ENCODE assay signal across 13 cellular contexts in the genomic region with DNA sequence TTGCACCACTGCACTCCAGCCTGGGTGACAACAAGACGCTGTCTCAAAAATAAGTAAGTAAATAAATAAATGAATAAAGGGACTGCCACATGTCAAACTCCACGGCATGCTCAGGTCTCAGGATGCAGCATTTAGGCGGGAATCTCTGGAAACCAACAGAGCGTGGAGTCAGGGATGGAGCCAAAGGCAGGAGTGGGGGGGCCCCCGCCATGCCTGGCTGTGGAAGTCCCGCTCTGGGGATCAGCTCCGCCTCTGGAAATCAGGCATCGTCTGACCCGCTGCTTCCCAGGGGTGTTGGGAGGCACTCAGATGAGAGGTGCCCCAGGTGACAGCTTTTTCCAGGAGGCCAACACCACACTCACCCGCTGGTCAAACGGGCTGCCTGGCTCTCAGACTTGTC. TPM values are rescaled to one million over a fixed set of nuclear protein-coding genes. Genes with fewer than 3 reads are reported as not detected.
DNase-seq lines count a peak whose midpoint lies in the region; ATAC-seq, FAIRE-seq and TF ChIP-seq lines count a peak whose summit lies in the region.
"Had no signal": no experiment of that assay in that cellular context is flagged by ENCODE, and none has a peak within 500 bp of the region (broad histone marks: within the 10 kb centered on the region; RNA-seq: fewer than 3 reads in every experiment).

No MANE protein-coding gene starts in this region.

- H3K27ac ChIP-seq in C4-2B (peak overlapping the region; percentile 69), PC-3 (ENCODE audit: low read length) (peak overlapping the region; percentile 78; the same call in 1 of the 2 replicates), endodermal cell (ENCODE audit: low read depth, low read length) (no peak overlapping the region), parathyroid adenoma (no peak overlapping the region), kidney (ENCODE audit: low read depth in 2 of 2, low read length in 2 of 2) (no peak overlapping the region), Karpas-422 (ENCODE audit: low read length) (no peak overlapping the region)
- H3K27ac ChIP-seq: SK-N-MC had no signal

- FAIRE-seq in kidney (lab: Jason Lieb, UNC) = no peak

- no peaks in the 10 kb centered on the region for H3K36me3 ChIP-seq in PC-3 (ENCODE audit: low read depth, low read length)
- no peaks in the 10 kb centered on the region for H3K36me3 ChIP-seq in endodermal cell (ENCODE audit: control insufficient read depth, insufficient read depth, low read length)
- H3K36me3 ChIP-seq in parathyroid adenoma (ENCODE audit: control insufficient read depth, insufficient read depth, low read length) = no peaks in the 10 kb centered on the region
- H3K36me3 ChIP-seq in kidney (ENCODE audit: control insufficient read depth in 1 of 2, insufficient read depth in 2 of 2, low read length in 2 of 2) = no peaks in the 10 kb centered on the region
- no peaks in the 10 kb centered on the region for H3K36me3 ChIP-seq in Karpas-422 (ENCODE audit: insufficient read depth, low read length)
- H3K36me3 ChIP-seq: stomach had no signal

- H3K9me3 Mint-ChIP-seq in endodermal cell = no peaks in the 10 kb centered on the region
- H3K9me3 Mint-ChIP-seq: activated CD4-positive, alpha-beta T cell treated with anti-CD3 and anti-CD28 coated beads, Interleukin-2, amount 10 ng/mL, durations not matched to agents 24 days and 14 days; activated naive CD4-positive, alpha-beta T cell treated with anti-CD3 and anti-CD28 coated beads, Interleukin-2, amount 50 U/mL, for 24 hours had no signal

- BruUV-seq in PC-3 (replicated peaks; lab: Mats Ljungman, UMichigan) = no TSS peak

- peak overlapping the region; percentile 91; the same call in 1 of the 2 replicates for H3K4me2 ChIP-seq in PC-3 (ENCODE audit: low read length)
- H3K4me2 ChIP-seq in parathyroid adenoma (ENCODE audit: low read length) = no peak overlapping the region
- no peak overlapping the region for H3K4me2 ChIP-seq in Karpas-422 (ENCODE audit: low read depth, low read length, poor library complexity, severe bottlenecking)

- H3F3A ChIP-seq in PC-3 (ENCODE audit: low read length, unreplicated experiment) = no peaks in the 10 kb centered on the region

- intact Hi-C loops in PC-3 (cut with micrococcal nuclease) (loop anchor here (2.0 to 10.0 kb wide), 4 partner anchors 35 to 287 kb away; partner anchors contain the start of genes HP1BP3 and SH2D5), kidney (cut with DNase I) (loop anchor here (10.0 kb wide), 1 partner anchor 497 kb away; no protein-coding TSS in a partner anchor)

- CTCF ChIA-PET in PC-3 (lab: Charles Lee) = interaction anchor here (0.6 to 1.3 kb wide), 2 partner anchors 36 to 490 kb away, joined by 3 to 10 read pairs; no protein-coding TSS in a partner anchor

- H3K4me1 ChIP-seq in PC-3 (ENCODE audit: insufficient read depth, low read length) = peaks cover 22% of the 10 kb centered on the region
- H3K4me1 ChIP-seq in endodermal cell (ENCODE audit: control insufficient read depth, insufficient read depth, low read length) = no peaks in the 10 kb centered on the region
- H3K4me1 ChIP-seq in parathyroid adenoma = no peaks in the 10 kb centered on the region
- peaks cover 0 to 2% of the 10 kb centered on the region in 2 donors for H3K4me1 ChIP-seq in kidney (ENCODE audit: control insufficient read depth in 1 of 2, insufficient read depth in 1 of 2, low read depth in 1 of 2, low read length in 2 of 2)
- H3K4me1 ChIP-seq in Karpas-422 (ENCODE audit: low read length) = peaks cover 9% of the 10 kb centered on the region

- H3K9me2 ChIP-seq in PC-3 (replicated peaks; ENCODE audit: low read length) = no peaks in the 10 kb centered on the region
- H3K9me2 ChIP-seq in Karpas-422 (replicated peaks; ENCODE audit: insufficient read depth, low read length) = no peaks in the 10 kb centered on the region

- H3K36me3 Mint-ChIP-seq in endodermal cell (ENCODE audit: low read depth) = no peaks in the 10 kb centered on the region
- H3K36me3 Mint-ChIP-seq: activated naive CD4-positive, alpha-beta T cell treated with anti-CD3 and anti-CD28 coated beads, Interleukin-2, amount 50 U/mL, for 24 hours had no signal

- ATAC-seq in PC-3 = no peak

- no peaks in the 10 kb centered on the region for H3K4me1 Mint-ChIP-seq in endodermal cell

- POLR2A ChIA-PET in PC-3 (lab: Charles Lee; ENCODE audit: unreplicated experiment) = no interaction called here

- H3K9me3 ChIP-seq in PC-3 (ENCODE audit: low read length) = no peaks in the 10 kb centered on the region
- no peaks in the 10 kb centered on the region for H3K9me3 ChIP-seq in endodermal cell (ENCODE audit: control insufficient read depth, low read length)
- H3K9me3 ChIP-seq in parathyroid adenoma (ENCODE audit: control insufficient read depth, low read length) = no peaks in the 10 kb centered on the region
- no peaks in the 10 kb centered on the region for H3K9me3 ChIP-seq in kidney (ENCODE audit: control insufficient read depth in 1 of 2, low read length in 2 of 2)
- no peaks in the 10 kb centered on the region for H3K9me3 ChIP-seq in Karpas-422 (ENCODE audit: low read length)
- H3K9me3 ChIP-seq: stomach had no signal

- no peak overlapping the region for H3K4me3 ChIP-seq in PC-3 (ENCODE audit: low read length)
- no peak overlapping the region for H3K4me3 ChIP-seq in endodermal cell (ENCODE audit: low read length)
- H3K4me3 ChIP-seq in parathyroid adenoma (ENCODE audit: low read depth, low read length) = no peak overlapping the region
- no peak overlapping the region for H3K4me3 ChIP-seq in kidney (ENCODE audit: low read length in 2 of 2)
- H3K4me3 ChIP-seq in Karpas-422 (ENCODE audit: low read length) = no peak overlapping the region

- no peak overlapping the region for H2AFZ ChIP-seq in PC-3 (ENCODE audit: low read length)
- peak overlapping the region; percentile 98 for H2AFZ ChIP-seq in parathyroid adenoma
- H2AFZ ChIP-seq in Karpas-422 (ENCODE audit: low read length) = no peak overlapping the region

- WGBS in endodermal cell (ENCODE audit: insufficient coverage in 1 of 2, insufficient read length in 1 of 2), 2 experiments = 89 to 90% methylated on average over 11 of the region's 11 CpGs

- H4K20me1 ChIP-seq in PC-3 (ENCODE audit: low read length) (no peaks in the 10 kb centered on the region), Karpas-422 (ENCODE audit: insufficient read depth, low read depth, low read length) (no peaks in the 10 kb centered on the region)

- no peak for TF ChIP-seq CTCF in C4-2B (conservative IDR thresholded peaks at IDR 0.05)
- no peak for TF ChIP-seq CTCF in PC-3 (conservative IDR thresholded peaks at IDR 0.05; ENCODE audit: low read depth, low read length)
- TF ChIP-seq CTCF in endodermal cell (conservative IDR thresholded peaks at IDR 0.05) = no peak
- TF ChIP-seq CTCF in parathyroid adenoma (IDR thresholded peaks at IDR 0.05) = no peak
- TF ChIP-seq CTCF in kidney (IDR thresholded peaks at IDR 0.05; ENCODE audit: borderline replicate concordance, extremely low read depth, insufficient read depth) = no peak

- DNase-seq in PC-3 (no peak), endodermal cell (peak; percentile 48), kidney (no peak), Karpas-422 (no peak), occipital lobe (lab: John Stamatoyannopoulos, UW) (no peak)
- DNase-seq in stimulated activated naive CD4-positive, alpha-beta T cell treated with Interleukin-2 at 50 U/mL for 16 hours (lab: John Stamatoyannopoulos, UW) = no peak

- H3K27me3 Mint-ChIP-seq in endodermal cell (ENCODE audit: insufficient read depth) = no peaks in the 10 kb centered on the region
- H3K27me3 Mint-ChIP-seq: activated naive CD4-positive, alpha-beta T cell treated with anti-CD3 and anti-CD28 coated beads, Interleukin-2, amount 50 U/mL, for 24 hours had no signal

- no peak overlapping the region for H3K27ac Mint-ChIP-seq in endodermal cell
- H3K27ac Mint-ChIP-seq: activated CD4-positive, alpha-beta T cell treated with anti-CD3 and anti-CD28 coated beads, Interleukin-2, amount 10 ng/mL, durations not matched to agents 24 days and 14 days; activated naive CD4-positive, alpha-beta T cell treated with anti-CD3 and anti-CD28 coated beads, Interleukin-2, amount 50 U/mL, for 24 hours had no signal

- H3K9ac ChIP-seq in PC-3 (ENCODE audit: low read length) (peak overlapping the region; percentile 73; the same call in 1 of the 2 replicates), endodermal cell (ENCODE audit: extremely low read depth, low read length, poor library complexity, severe bottlenecking) (no peak overlapping the region), parathyroid adenoma (no peak overlapping the region), kidney (ENCODE audit: low read length in 2 of 2) (no peak overlapping the region), Karpas-422 (ENCODE audit: low read length) (no peak overlapping the region)

- H3K27me3 ChIP-seq in PC-3 (ENCODE audit: low read length) (no peaks in the 10 kb centered on the region), endodermal cell (ENCODE audit: control insufficient read depth, insufficient read depth, low read length, poor library complexity, severe bottlenecking) (no peaks in the 10 kb centered on the region), parathyroid adenoma (ENCODE audit: control insufficient read depth, insufficient read depth, low read length) (no peaks in the 10 kb centered on the region), Karpas-422 (ENCODE audit: low read length) (no peaks in the 10 kb centered on the region)
- H3K27me3 ChIP-seq: stomach had no signal

- no peaks in the 10 kb centered on the region for H3K79me2 ChIP-seq in PC-3 (ENCODE audit: low read length)
- no peaks in the 10 kb centered on the region for H3K79me2 ChIP-seq in parathyroid adenoma
- H3K79me2 ChIP-seq in Karpas-422 (ENCODE audit: low read length) = no peaks in the 10 kb centered on the region

- H3K4me3 Mint-ChIP-seq in endodermal cell = peak overlapping the region; percentile 71

RNA-seq across cellular contexts. Expression of gene KIF17, which starts 20.2 kb away (rescaled TPM):
- 0.33 and 2.8 TPM in 2 replicates for total RNA-seq in PC-3 (2014; rRNA removed)
- 1 to 10 TPM; 4.2 to 8.0 TPM for total RNA-seq in endodermal cell
- 7.4 TPM for polyA plus RNA-seq in endodermal cell (2013, experiment 1 of 2)
- polyA plus RNA-seq in endodermal cell (2013, experiment 2 of 2) = 5.7 TPM
- total RNA-seq in kidney = 4.9 TPM
- 3.7 TPM for polyA plus RNA-seq in kidney (ENCODE audit: insufficient read depth, low read depth, low replicate concordance)
- not detected in 2 replicates for total RNA-seq in Karpas-422 (2014; rRNA removed; shearing (Covaris generic); ENCODE audit: low replicate concordance)
- total RNA-seq in occipital lobe = 4.4 TPM
- total RNA-seq: activated CD4-positive, alpha-beta T cell treated with anti-CD3 and anti-CD28 coated beads, Interleukin-2, amount 10 ng/mL, durations not matched to agents 24 days and 14 days had no signal

RNA-seq across cellular contexts. Expression of gene SH2D5, which starts 34.9 kb away (rescaled TPM):
- total RNA-seq in PC-3 (2014; rRNA removed) (7.1 and 11.2 TPM in 2 replicates), endodermal cell (1 to 10 TPM; 4.0 to 5.0 TPM), kidney (0.57 TPM), occipital lobe (0.62 TPM)
- 6.6 TPM for polyA plus RNA-seq in endodermal cell (2013, experiment 1 of 2)
- 5.1 TPM for polyA plus RNA-seq in endodermal cell (2013, experiment 2 of 2)
- polyA plus RNA-seq in kidney (ENCODE audit: insufficient read depth, low read depth, low replicate concordance) = 0.19 TPM
- total RNA-seq in Karpas-422 (2014; rRNA removed; shearing (Covaris generic); ENCODE audit: low replicate concordance) = 0.07 TPM in 1 of 2 replicates, not detected in the other
- total RNA-seq: left ventricle myocardium superior had no signal

RNA-seq across cellular contexts. Expression of gene DDOST, which starts 36.4 kb away (rescaled TPM):
- total RNA-seq in PC-3 (2014; rRNA removed) (334 and 357 TPM in 2 replicates), endodermal cell (100 to 1,000 TPM; 252 to 280 TPM), kidney (206 TPM), occipital lobe (90.0 TPM)
- polyA plus RNA-seq in endodermal cell (2013, experiment 1 of 2) = 170 TPM
- polyA plus RNA-seq in endodermal cell (2013, experiment 2 of 2) = 153 TPM
- 146 TPM for polyA plus RNA-seq in kidney (ENCODE audit: insufficient read depth, low read depth, low replicate concordance)
- total RNA-seq in Karpas-422 (2014; rRNA removed; shearing (Covaris generic); ENCODE audit: low replicate concordance) = 141 and 161 TPM in 2 replicates

Comparison
In these comparisons a context has a peak if more than half of its experiments do, and no peak if none do; other contexts are left out.
1. H3K27ac ChIP-seq: peak in C4-2B (single experiment) and PC-3 (single experiment); none in endodermal cell (single experiment), parathyroid adenoma (single experiment), kidney (0 of 2) and Karpas-422 (single experiment).